Comparison of ENCODE assay signal across 1 cellular context in genomic region chr6:140462495-140463311, GRCh38.
TF ChIP-seq lines count a peak whose summit lies in the region.

No MANE protein-coding gene starts in this region.

TF ChIP-seq in HCT116, 20 proteins besides CTCF, POLR2A, EP300 and RAD21 (continued from another document):
- TF ChIP-seq SRF (IDR thresholded peaks at IDR 0.05; ENCODE audit: low read depth), result no peak
- peak; percentile 68 for TF ChIP-seq SP1 (IDR thresholded peaks at IDR 0.05; ENCODE audit: low read depth)
- no peak for TF ChIP-seq ATF3 (IDR thresholded peaks at IDR 0.05)
- no peak for TF ChIP-seq ZNF274 (IDR thresholded peaks at IDR 0.05; ENCODE audit: low read depth, low read length)
- no peak for TF ChIP-seq EZH2phosphoT487 (IDR thresholded peaks at IDR 0.05; ENCODE audit: borderline replicate concordance)
- peak; percentile 35 for TF ChIP-seq JUND (IDR thresholded peaks at IDR 0.05)
- TF ChIP-seq ELF1 (IDR thresholded peaks at IDR 0.05; ENCODE audit: borderline replicate concordance, low read depth), result no peak
- TF ChIP-seq, protein P1, sequence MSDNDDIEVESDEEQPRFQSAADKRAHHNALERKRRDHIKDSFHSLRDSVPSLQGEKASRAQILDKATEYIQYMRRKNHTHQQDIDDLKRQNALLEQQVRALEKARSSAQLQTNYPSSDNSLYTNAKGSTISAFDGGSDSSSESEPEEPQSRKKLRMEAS (IDR thresholded peaks at IDR 0.05), result no peak
- TF ChIP-seq ZFX (IDR thresholded peaks at IDR 0.05), result no peak
- TF ChIP-seq, protein P2, sequence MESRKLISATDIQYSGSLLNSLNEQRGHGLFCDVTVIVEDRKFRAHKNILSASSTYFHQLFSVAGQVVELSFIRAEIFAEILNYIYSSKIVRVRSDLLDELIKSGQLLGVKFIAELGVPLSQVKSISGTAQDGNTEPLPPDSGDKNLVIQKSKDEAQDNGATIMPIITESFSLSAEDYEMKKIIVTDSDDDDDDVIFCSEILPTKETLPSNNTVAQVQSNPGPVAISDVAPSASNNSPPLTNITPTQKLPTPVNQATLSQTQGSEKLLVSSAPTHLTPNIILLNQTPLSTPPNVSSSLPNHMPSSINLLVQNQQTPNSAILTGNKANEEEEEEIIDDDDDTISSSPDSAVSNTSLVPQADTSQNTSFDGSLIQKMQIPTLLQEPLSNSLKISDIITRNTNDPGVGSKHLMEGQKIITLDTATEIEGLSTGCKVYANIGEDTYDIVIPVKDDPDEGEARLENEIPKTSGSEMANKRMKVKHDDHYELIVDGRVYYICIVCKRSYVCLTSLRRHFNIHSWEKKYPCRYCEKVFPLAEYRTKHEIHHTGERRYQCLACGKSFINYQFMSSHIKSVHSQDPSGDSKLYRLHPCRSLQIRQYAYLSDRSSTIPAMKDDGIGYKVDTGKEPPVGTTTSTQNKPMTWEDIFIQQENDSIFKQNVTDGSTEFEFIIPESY (IDR thresholded peaks at IDR 0.05; ENCODE audit: extremely low read depth, insufficient replicate concordance, low read length), result no peak
- TF ChIP-seq SIN3A (IDR thresholded peaks at IDR 0.05; ENCODE audit: low read depth), result no peak; the same call in 1 of the 2 replicates
- no peak for TF ChIP-seq EZH2 (IDR thresholded peaks at IDR 0.05)
- TF ChIP-seq EGR1 (IDR thresholded peaks at IDR 0.05; ENCODE audit: low read depth), result no peak
